ENCODE assay signal across 18 cellular contexts in genomic region chr7:80231719-80232118, GRCh38.
DNase-seq lines count a peak whose midpoint lies in the region; ATAC-seq, FAIRE-seq and TF ChIP-seq lines count a peak whose summit lies in the region.
"Had no signal": no experiment of that assay in that cellular context is flagged by ENCODE, and none has a peak within 500 bp of the region (broad histone marks: within the 10 kb centered on the region; RNA-seq: fewer than 3 reads in every experiment).

No MANE protein-coding gene starts in this region.

- H3K27ac Mint-ChIP-seq in HFFc6: peak overlapping the region; percentile 57
- H3K27ac Mint-ChIP-seq: activated CD8-positive, alpha-beta memory T cell treated with anti-CD3 and anti-CD28 coated beads, Interleukin-2, amount 10 ng/mL, durations not matched to agents 7 days and 5 days; immature natural killer cell; mesothelial cell of epicardium had no signal

- H3K36me3 Mint-ChIP-seq in HFFc6 (ENCODE audit: low read depth): no peaks in the 10 kb centered on the region
- H3K36me3 Mint-ChIP-seq: activated CD8-positive, alpha-beta memory T cell treated with anti-CD3 and anti-CD28 coated beads, Interleukin-2, amount 10 ng/mL, durations not matched to agents 7 days and 5 days; immature natural killer cell; mesothelial cell of epicardium had no signal

- no peaks in the 10 kb centered on the region for H3K27me3 ChIP-seq in keratinocyte (ENCODE audit: control insufficient read depth, extremely low read depth, insufficient read depth, low read length)
- H3K27me3 ChIP-seq: gastrocnemius medialis had no signal

- no peak overlapping the region for H3K4me3 ChIP-seq in keratinocyte (ENCODE audit: control insufficient read depth in 2 of 3, extremely low read depth in 1 of 3, insufficient read depth in 2 of 3, low read depth in 1 of 3, low read length in 3 of 3)
- H3K4me3 ChIP-seq: gastrocnemius medialis had no signal

- H4K20me1 ChIP-seq in keratinocyte (ENCODE audit: control insufficient read depth, extremely low read depth, insufficient read depth, low read length): no peaks in the 10 kb centered on the region

- H3K9ac ChIP-seq in keratinocyte (ENCODE audit: control insufficient read depth, extremely low read depth, insufficient read depth, low read length): no peak overlapping the region
- H3K9ac ChIP-seq: parathyroid adenoma had no signal

- peaks cover 31% of the 10 kb centered on the region for H3K4me1 Mint-ChIP-seq in HFFc6 (ENCODE audit: low read depth)
- H3K4me1 Mint-ChIP-seq: activated CD8-positive, alpha-beta memory T cell treated with anti-CD3 and anti-CD28 coated beads, Interleukin-2, amount 10 ng/mL, durations not matched to agents 7 days and 5 days; immature natural killer cell had no signal

- H3K27me3 Mint-ChIP-seq in HFFc6 (ENCODE audit: insufficient read depth): no peaks in the 10 kb centered on the region
- H3K27me3 Mint-ChIP-seq: activated CD8-positive, alpha-beta memory T cell treated with anti-CD3 and anti-CD28 coated beads, Interleukin-2, amount 10 ng/mL, durations not matched to agents 7 days and 5 days had no signal

- dilution Hi-C loops in keratinocyte (cut with MboI; ENCODE audit: extremely low pct_ligation_motif_present, low sequenced_read_pairs): no loop called here

- H3K4me1 ChIP-seq in keratinocyte (ENCODE audit: control insufficient read depth, extremely low read depth, insufficient read depth, low read length): peaks cover 26% of the 10 kb centered on the region
- H3K4me1 ChIP-seq: gastrocnemius medialis, parathyroid adenoma had no signal

- no peaks in the 10 kb centered on the region for H3K9me3 Mint-ChIP-seq in HFFc6
- H3K9me3 Mint-ChIP-seq: mesothelial cell of epicardium had no signal

- H3K36me3 ChIP-seq in keratinocyte (ENCODE audit: control insufficient read depth in 2 of 2, extremely low read depth in 1 of 2, insufficient read depth in 2 of 2, low read length in 2 of 2): no peaks in the 10 kb centered on the region
- H3K36me3 ChIP-seq: gastrocnemius medialis had no signal

- peak overlapping the region; percentile 83 for H3K27ac ChIP-seq in keratinocyte (ENCODE audit: control insufficient read depth, insufficient read depth, low read length)
- H3K27ac ChIP-seq: C4-2B, gastrocnemius medialis, parathyroid adenoma had no signal

- no peaks in the 10 kb centered on the region for H3K79me2 ChIP-seq in keratinocyte (ENCODE audit: control insufficient read depth, insufficient read depth, low read length)
- H3K79me2 ChIP-seq: parathyroid adenoma had no signal

- H3K4me3 Mint-ChIP-seq in HFFc6: no peak overlapping the region
- H3K4me3 Mint-ChIP-seq: activated CD8-positive, alpha-beta memory T cell treated with anti-CD3 and anti-CD28 coated beads, Interleukin-2, amount 10 ng/mL, durations not matched to agents 7 days and 5 days; immature natural killer cell; mesothelial cell of epicardium had no signal

- H2AFZ ChIP-seq in keratinocyte (ENCODE audit: control insufficient read depth, low read length): peak overlapping the region; percentile 63
- H2AFZ ChIP-seq: parathyroid adenoma had no signal

- DNase-seq in AG08396 (ENCODE audit: low spot score) (peak; percentile 28), HFFc6 (peak; percentile 47), astrocyte of the hippocampus (ENCODE audit: low read depth, low spot score) (peak; percentile 16), keratinocyte (ENCODE audit: low read depth, low spot score) (peak; percentile 17), dermis blood vessel endothelial cell (no peak), medulla oblongata (ENCODE audit: extremely low spot score) (no peak)
- DNase-seq: activated CD8-positive, alpha-beta memory T cell treated with anti-CD3 and anti-CD28 coated beads, Interleukin-2, amount 10 ng/mL, durations not matched to agents 7 days and 5 days; DND-41; gastrocnemius medialis; immature natural killer cell; NCI-H1092; NCI-H2171 had no signal

- peak overlapping the region; percentile 54 for H3K4me2 ChIP-seq in keratinocyte (ENCODE audit: control insufficient read depth, extremely low read depth, insufficient read depth, low read depth, low read length)

- no peak for ATAC-seq in HG02870 (IDR thresholded peaks at IDR 0.05; ENCODE audit: unreplicated experiment)
- no peak for ATAC-seq in HG02885 (IDR thresholded peaks at IDR 0.05; ENCODE audit: poor library complexity, unreplicated experiment)
- ATAC-seq: activated CD8-positive, alpha-beta memory T cell treated with anti-CD3 and anti-CD28 coated beads, Interleukin-2, amount 10 ng/mL, durations not matched to agents 7 days and 5 days; gastrocnemius medialis had no signal

- no peaks in the 10 kb centered on the region for H3K9me1 ChIP-seq in keratinocyte (ENCODE audit: control insufficient read depth, extremely low read depth, insufficient read depth, low read length)

- no peaks in the 10 kb centered on the region for H3K9me3 ChIP-seq in keratinocyte (ENCODE audit: control insufficient read depth, low read depth, low read length)
- H3K9me3 ChIP-seq: gastrocnemius medialis had no signal

- no peak for TF ChIP-seq CTCF in HFFc6 (IDR thresholded peaks at IDR 0.05)
- TF ChIP-seq CTCF in keratinocyte (optimal IDR thresholded peaks at IDR 0.05 in 1 of 3, IDR thresholded peaks at IDR 0.05 in 1 of 3, conservative IDR thresholded peaks at IDR 0.05 in 1 of 3; ENCODE audit: extremely low read depth in 1 of 3, insufficient read depth in 2 of 3, low read length in 3 of 3): no peak

- peak; percentile 92 for FAIRE-seq in keratinocyte (lab: Jason Lieb, UNC)
- FAIRE-seq: GM12891 had no signal

Comparison
In these comparisons a context has a peak if more than half of its experiments do, and no peak if none do; other contexts are left out.
1. DNase-seq: peak in AG08396 (single experiment), HFFc6 (single experiment), astrocyte of the hippocampus (single experiment) and keratinocyte (single experiment); none in dermis blood vessel endothelial cell (single experiment) and medulla oblongata (single experiment).